ENCODE assay signal across 9 cellular contexts in the genomic region with DNA sequence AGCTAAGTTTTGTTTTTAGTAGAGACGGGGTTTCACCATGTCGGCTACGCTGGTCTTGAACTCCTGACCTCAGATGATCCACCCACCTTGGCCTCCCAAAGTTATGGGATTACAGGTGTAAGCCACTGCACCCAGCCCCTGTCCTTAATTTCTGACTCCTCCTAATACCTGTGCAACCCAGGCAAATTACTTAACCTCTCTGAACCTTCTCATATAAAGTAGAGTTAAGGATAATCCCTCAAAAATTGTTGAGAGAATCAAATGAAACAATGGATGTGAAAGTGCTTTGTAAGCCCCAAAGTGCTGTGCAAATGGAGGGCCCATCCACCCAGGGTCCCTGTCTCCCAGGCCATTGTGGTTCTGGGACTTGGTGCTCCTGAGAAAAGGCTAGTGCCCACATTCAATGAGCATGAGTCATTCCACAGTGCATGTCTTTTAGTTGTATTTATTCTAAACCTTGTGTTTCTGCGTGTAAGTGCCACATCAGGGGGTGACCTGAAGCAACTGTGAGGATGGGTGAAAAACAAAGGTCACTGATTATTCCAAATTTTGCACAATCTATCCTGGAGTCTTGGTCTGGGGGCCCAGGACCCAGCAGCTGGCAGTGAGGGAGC.
DNase-seq lines count a peak whose midpoint lies in the region; ATAC-seq and TF ChIP-seq lines count a peak whose summit lies in the region.
"Had no signal": no experiment of that assay in that cellular context is flagged by ENCODE, and none has a peak within 500 bp of the region (broad histone marks: within the 10 kb centered on the region; RNA-seq: fewer than 3 reads in every experiment).

No MANE protein-coding gene starts in this region.

- peaks cover 67% of the 10 kb centered on the region for H3K4me1 ChIP-seq in OCI-LY3 (ENCODE audit: low read length)
- H3K4me1 ChIP-seq in endodermal cell (ENCODE audit: control insufficient read depth, insufficient read depth, low read length) = peaks cover 18% of the 10 kb centered on the region

- no peak for ATAC-seq in GM21786 (IDR thresholded peaks at IDR 0.05; ENCODE audit: unreplicated experiment)
- no peak for ATAC-seq in activated CD8-positive, alpha-beta T cell treated with anti-CD3 and anti-CD28 coated beads, Interleukin-2, amount 10 ng/mL, durations not matched to agents 7 days and 5 days

- peak overlapping the region; percentile 64 for H3K4me2 ChIP-seq in OCI-LY3 (ENCODE audit: low read length)

- H3K27ac ChIP-seq in OCI-LY3 (ENCODE audit: low read length) (no peak overlapping the region), endodermal cell (ENCODE audit: low read depth, low read length) (no peak overlapping the region)

- no peaks in the 10 kb centered on the region for H3K9me3 ChIP-seq in OCI-LY3 (ENCODE audit: insufficient read depth, low read length)
- no peaks in the 10 kb centered on the region for H3K9me3 ChIP-seq in endodermal cell (ENCODE audit: control insufficient read depth, low read length)

- H3K9me3 Mint-ChIP-seq in Calu3 (ENCODE audit: low read depth, unreplicated experiment) (no peaks in the 10 kb centered on the region), endodermal cell (no peaks in the 10 kb centered on the region)
- no peaks in the 10 kb centered on the region for H3K9me3 Mint-ChIP-seq in activated CD8-positive, alpha-beta T cell treated with anti-CD3 and anti-CD28 coated beads, Interleukin-2, amount 10 ng/mL, durations not matched to agents 7 days and 5 days (ENCODE audit: insufficient read depth)

- no peak overlapping the region for H2AFZ ChIP-seq in OCI-LY3 (ENCODE audit: low read depth, low read length)

- H3K27ac Mint-ChIP-seq in Calu3 (ENCODE audit: unreplicated experiment) = peak overlapping the region; percentile 36
- H3K27ac Mint-ChIP-seq in endodermal cell = peak overlapping the region; percentile 17
- no peak overlapping the region for H3K27ac Mint-ChIP-seq in activated CD8-positive, alpha-beta T cell treated with anti-CD3 and anti-CD28 coated beads, Interleukin-2, amount 10 ng/mL, durations not matched to agents 7 days and 5 days

- TF ChIP-seq CTCF in Calu3 (IDR thresholded peaks at IDR 0.05; ENCODE audit: unreplicated experiment) (no peak), OCI-LY3 (IDR thresholded peaks at IDR 0.05; ENCODE audit: low read depth, low read length) (no peak), endodermal cell (conservative IDR thresholded peaks at IDR 0.05) (no peak)

- intact Hi-C loops in Calu3 (cut with micrococcal nuclease; ENCODE audit: unreplicated experiment) = no loop called here

- H4K20me1 ChIP-seq in OCI-LY3 (ENCODE audit: insufficient read depth, low read length) = no peaks in the 10 kb centered on the region

- H3K36me3 ChIP-seq in OCI-LY3 (replicated peaks; ENCODE audit: low read depth, low read length) (no peaks in the 10 kb centered on the region), endodermal cell (ENCODE audit: control insufficient read depth, insufficient read depth, low read length) (no peaks in the 10 kb centered on the region)

- H3K4me3 Mint-ChIP-seq in Calu3 (ENCODE audit: low read depth, unreplicated experiment) = no peak overlapping the region
- H3K4me3 Mint-ChIP-seq in endodermal cell = no peak overlapping the region
- H3K4me3 Mint-ChIP-seq in activated CD8-positive, alpha-beta T cell treated with anti-CD3 and anti-CD28 coated beads, Interleukin-2, amount 10 ng/mL, durations not matched to agents 7 days and 5 days = no peak overlapping the region

- no peaks in the 10 kb centered on the region for H3K27me3 Mint-ChIP-seq in Calu3 (ENCODE audit: unreplicated experiment)
- no peaks in the 10 kb centered on the region for H3K27me3 Mint-ChIP-seq in endodermal cell (ENCODE audit: insufficient read depth)
- H3K27me3 Mint-ChIP-seq in activated CD8-positive, alpha-beta T cell treated with anti-CD3 and anti-CD28 coated beads, Interleukin-2, amount 10 ng/mL, durations not matched to agents 7 days and 5 days (ENCODE audit: low read depth) = no peaks in the 10 kb centered on the region

- H3K9ac ChIP-seq in OCI-LY3 (ENCODE audit: low read length) (no peak overlapping the region), endodermal cell (ENCODE audit: extremely low read depth, low read length, poor library complexity, severe bottlenecking) (no peak overlapping the region)

- no peaks in the 10 kb centered on the region for H3K79me2 ChIP-seq in OCI-LY3 (ENCODE audit: low read length)

- CTCF ChIA-PET in Calu3 (lab: Charles Lee) = no interaction called here
- CTCF ChIA-PET in HEK293T (lab: Yijun Ruan, JAX) = no interaction called here
- CTCF ChIA-PET in activated CD8-positive, alpha-beta T cell treated with anti-CD3 and anti-CD28 coated beads, Interleukin-2, amount 10 ng/mL, durations not matched to agents 7 days and 5 days (lab: Charles Lee) = interaction anchor here (2.0 kb wide), 1 partner anchor 189 kb away, joined by 6 read pairs; no protein-coding TSS in a partner anchor

- H3K4me1 Mint-ChIP-seq in Calu3 (ENCODE audit: low read depth, unreplicated experiment) = peaks cover 46% of the 10 kb centered on the region
- H3K4me1 Mint-ChIP-seq in endodermal cell = peaks cover 38% of the 10 kb centered on the region
- peaks cover 52% of the 10 kb centered on the region for H3K4me1 Mint-ChIP-seq in activated CD8-positive, alpha-beta T cell treated with anti-CD3 and anti-CD28 coated beads, Interleukin-2, amount 10 ng/mL, durations not matched to agents 7 days and 5 days (ENCODE audit: low read depth)

- no peaks in the 10 kb centered on the region for H3K27me3 ChIP-seq in OCI-LY3 (ENCODE audit: low read depth, low read length)
- H3K27me3 ChIP-seq in endodermal cell (ENCODE audit: control insufficient read depth, insufficient read depth, low read length, poor library complexity, severe bottlenecking) = no peaks in the 10 kb centered on the region

- no peaks in the 10 kb centered on the region for H3K36me3 Mint-ChIP-seq in Calu3 (ENCODE audit: insufficient read depth, unreplicated experiment)
- no peaks in the 10 kb centered on the region for H3K36me3 Mint-ChIP-seq in endodermal cell (ENCODE audit: low read depth)
- H3K36me3 Mint-ChIP-seq in activated CD8-positive, alpha-beta T cell treated with anti-CD3 and anti-CD28 coated beads, Interleukin-2, amount 10 ng/mL, durations not matched to agents 7 days and 5 days (ENCODE audit: low read depth) = no peaks in the 10 kb centered on the region

- WGBS in endodermal cell (ENCODE audit: insufficient coverage in 1 of 2, insufficient read length in 1 of 2), 2 experiments = 80 to 87% methylated on average over 4 of the region's 4 CpGs

- DNase-seq in Calu3 (no peak), endodermal cell (no peak), renal cortical epithelial cell (ENCODE audit: low read depth) (peak; percentile 79), NCI-H510A (lab: John Stamatoyannopoulos, UW) (no peak), HEK293T (ENCODE audit: extremely low spot score) (no peak)
- no peak for DNase-seq in activated CD8-positive, alpha-beta T cell treated with anti-CD3 and anti-CD28 coated beads, Interleukin-2, amount 10 ng/mL, durations not matched to agents 7 days and 5 days
- DNase-seq: activated CD8-positive, alpha-beta memory T cell treated with anti-CD3 and anti-CD28 coated beads, Interleukin-2, amount 50 U/mL, for 48 hours had no signal

- H3K4me3 ChIP-seq in OCI-LY3 (ENCODE audit: low read length) (no peak overlapping the region), endodermal cell (ENCODE audit: low read length) (no peak overlapping the region)

- BruUV-seq in Calu3 (replicated peaks; lab: Mats Ljungman, UMichigan) = no TSS peak

- POLR2A ChIA-PET in HEK293T (lab: Yijun Ruan, JAX) = no interaction called here
- POLR2A ChIA-PET in activated CD8-positive, alpha-beta T cell treated with anti-CD3 and anti-CD28 coated beads, Interleukin-2, amount 10 ng/mL, durations not matched to agents 7 days and 5 days (lab: Charles Lee) = no interaction called here

TF ChIP-seq in HEK293T, 16 proteins besides CTCF, POLR2A, EP300 and RAD21:
- TF ChIP-seq LEF1 (IDR thresholded peaks at IDR 0.05; ENCODE audit: borderline replicate concordance) (no peak), CTBP1 (IDR thresholded peaks at IDR 0.05; ENCODE audit: borderline replicate concordance) (no peak), ARNT (IDR thresholded peaks at IDR 0.05) (no peak)
TF ChIP-seq in HEK293T: peak in this region for 0.
